In genomic region chr10:131561897-131562296, GRCh38 we compare ENCODE assay signal across 16 cellular contexts.
DNase-seq lines count a peak whose midpoint lies in the region; ATAC-seq and TF ChIP-seq lines count a peak whose summit lies in the region.
"Had no signal": no experiment of that assay in that cellular context is flagged by ENCODE, and none has a peak within 500 bp of the region (broad histone marks: within the 10 kb centered on the region; RNA-seq: fewer than 3 reads in every experiment).

No MANE protein-coding gene starts in this region.

- no peak for TF ChIP-seq POLR2A in GM18505 (IDR thresholded peaks at IDR 0.05; ENCODE audit: borderline replicate concordance, extremely low read depth, insufficient read depth, insufficient read length)

- TF ChIP-seq CTCF in coronary artery (IDR thresholded peaks at IDR 0.05) = no peak

- H3K4me3 ChIP-seq in coronary artery = no peak overlapping the region
- H3K4me3 ChIP-seq: Peyer's patch had no signal

- peak; percentile 51 for DNase-seq in COLO668 (lab: John Stamatoyannopoulos, UW; ENCODE audit: unreplicated experiment)
- peak; percentile 89 for DNase-seq in DMS153 (lab: John Stamatoyannopoulos, UW)
- peak; percentile 89 for DNase-seq in NCI-H510A treated with DMSO at 0.1 percent for 48 hours (lab: John Stamatoyannopoulos, UW)
- DNase-seq in coronary artery (ENCODE audit: low spot score) = peak; percentile 38
- DNase-seq in activated effector memory CD4-positive, alpha-beta T cell treated with Interleukin-2 at 50 U/mL for 16 hours = no peak
- DNase-seq: BE2C; CD4-positive, alpha-beta memory T cell; EL; HFFc6; KBM-7; NCI-H2171; Right ventricle myocardium superior; T-helper 2 cell had no signal

- H3K27ac ChIP-seq in coronary artery = no peak overlapping the region
- H3K27ac ChIP-seq: Peyer's patch had no signal

- ATAC-seq in HG03378 (IDR thresholded peaks at IDR 0.05; ENCODE audit: unreplicated experiment) (no peak), GM18505 (IDR thresholded peaks at IDR 0.05; ENCODE audit: unreplicated experiment) (no peak)
